ENCODE assay signal across 8 cellular contexts in the genomic region with DNA sequence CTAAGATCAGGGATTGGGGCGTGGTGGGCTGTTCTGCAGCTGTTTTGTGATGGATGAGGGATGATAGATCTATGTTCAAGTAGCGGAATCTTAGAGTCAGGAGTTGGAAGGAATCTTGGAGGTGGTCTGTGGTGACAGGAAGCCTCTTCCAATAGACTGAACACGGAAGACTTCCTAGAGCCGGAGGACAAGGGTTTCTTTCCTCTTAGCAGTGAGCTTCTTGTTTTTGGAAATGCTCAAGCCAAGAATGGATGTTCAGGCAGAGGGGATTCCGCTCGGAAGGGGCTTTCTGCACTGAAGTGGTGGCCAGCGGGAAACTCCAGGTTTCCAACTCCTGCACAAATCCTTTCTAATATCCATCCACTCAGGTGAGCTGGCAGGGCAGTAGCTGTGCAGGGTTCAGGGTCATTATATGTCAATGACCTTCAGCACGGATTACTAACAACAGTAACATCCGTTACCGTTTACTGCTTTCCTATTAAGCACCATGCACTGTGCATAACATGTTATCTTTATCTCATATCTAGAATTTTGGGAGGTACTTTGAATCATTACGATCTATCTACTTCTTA. TPM values are rescaled to one million over a fixed set of nuclear protein-coding genes. Genes with fewer than 3 reads are reported as not detected.
DNase-seq lines count a peak whose midpoint lies in the region; ATAC-seq, FAIRE-seq and TF ChIP-seq lines count a peak whose summit lies in the region.

No MANE protein-coding gene starts in this region.

- FAIRE-seq in bronchial epithelial cell (lab: Jason Lieb, UNC), result no peak

- H3K27ac Mint-ChIP-seq in activated CD8-positive, alpha-beta memory T cell treated with anti-CD3 and anti-CD28 coated beads, Interleukin-2, amount 10 ng/mL, durations not matched to agents 7 days and 5 days, result peak overlapping the region; percentile 87
- H3K27ac Mint-ChIP-seq in IgD-negative memory B cell, result peak overlapping the region; percentile 92 to 95 (median 94)
- peak overlapping the region; percentile 74 for H3K27ac Mint-ChIP-seq in mesothelial cell of epicardium

- no peak for TF ChIP-seq CTCF in bronchial epithelial cell (IDR thresholded peaks at IDR 0.05; ENCODE audit: insufficient read depth, low read length, severe bottlenecking)
- no peak for TF ChIP-seq CTCF in mesothelial cell of epicardium (IDR thresholded peaks at IDR 0.05; ENCODE audit: unreplicated experiment)

- H3K36me3 Mint-ChIP-seq in activated CD8-positive, alpha-beta memory T cell treated with anti-CD3 and anti-CD28 coated beads, Interleukin-2, amount 10 ng/mL, durations not matched to agents 7 days and 5 days, result peaks cover 10% of the 10 kb centered on the region
- H3K36me3 Mint-ChIP-seq in IgD-negative memory B cell, result peaks cover 7% of the 10 kb centered on the region
- H3K36me3 Mint-ChIP-seq in mesothelial cell of epicardium, result peaks cover 1% of the 10 kb centered on the region

- DNase-seq in activated CD8-positive, alpha-beta memory T cell treated with anti-CD3 and anti-CD28 coated beads, Interleukin-2, amount 10 ng/mL, durations not matched to agents 7 days and 5 days, result no peak
- DNase-seq in activated CD8-positive, alpha-beta memory T cell treated with anti-CD3 and anti-CD28 coated beads, Interleukin-2, amount 50 U/mL, for 48 hours, result no peak
- no peak for DNase-seq in bronchial epithelial cell (ENCODE audit: low read depth)
- DNase-seq in mesothelial cell of epicardium (ENCODE audit: low spot score in 2 of 2, unreplicated experiment in 2 of 2), result no peak
- DNase-seq in UCSD-AML1 (lab: John Stamatoyannopoulos, UW; ENCODE audit: unreplicated experiment), result no peak
- no peak for DNase-seq in T1000 (lab: John Stamatoyannopoulos, UW)

- H3K4me1 Mint-ChIP-seq in activated CD8-positive, alpha-beta memory T cell treated with anti-CD3 and anti-CD28 coated beads, Interleukin-2, amount 10 ng/mL, durations not matched to agents 7 days and 5 days, result peaks cover 27% of the 10 kb centered on the region
- peaks cover 18 to 23% (median 18%) of the 10 kb centered on the region in 3 donors for H3K4me1 Mint-ChIP-seq in IgD-negative memory B cell
- H3K4me1 Mint-ChIP-seq in mesothelial cell of epicardium, result peaks cover 23% of the 10 kb centered on the region

- CTCF ChIA-PET in activated CD8-positive, alpha-beta memory T cell treated with anti-CD3 and anti-CD28 coated beads, Interleukin-2, amount 10 ng/mL, durations not matched to agents 7 days and 5 days (lab: Charles Lee), result interaction anchor here (1.7 kb wide), 1 partner anchor 10 kb away, joined by 15 read pairs; no protein-coding TSS in a partner anchor

- H3K27me3 ChIP-seq in bronchial epithelial cell (ENCODE audit: control insufficient read depth, insufficient read depth, low read length), result no peaks in the 10 kb centered on the region

- H3K4me3 Mint-ChIP-seq in activated CD8-positive, alpha-beta memory T cell treated with anti-CD3 and anti-CD28 coated beads, Interleukin-2, amount 10 ng/mL, durations not matched to agents 7 days and 5 days, result peak overlapping the region; percentile 89
- peak overlapping the region; percentile 94 to 99 (median 98) for H3K4me3 Mint-ChIP-seq in IgD-negative memory B cell
- H3K4me3 Mint-ChIP-seq in mesothelial cell of epicardium, result peak overlapping the region; percentile 83

- H3K9me3 Mint-ChIP-seq in activated CD8-positive, alpha-beta memory T cell treated with anti-CD3 and anti-CD28 coated beads, Interleukin-2, amount 10 ng/mL, durations not matched to agents 7 days and 5 days (ENCODE audit: low read depth), result no peaks in the 10 kb centered on the region
- H3K9me3 Mint-ChIP-seq in IgD-negative memory B cell (no peaks in the 10 kb centered on the region), mesothelial cell of epicardium (no peaks in the 10 kb centered on the region)

- H3K4me3 ChIP-seq in bronchial epithelial cell (ENCODE audit: low read depth, low read length), result peak overlapping the region; percentile 64

- H3K27me3 Mint-ChIP-seq in activated CD8-positive, alpha-beta memory T cell treated with anti-CD3 and anti-CD28 coated beads, Interleukin-2, amount 10 ng/mL, durations not matched to agents 7 days and 5 days, result no peaks in the 10 kb centered on the region
- H3K27me3 Mint-ChIP-seq in IgD-negative memory B cell (no peaks in the 10 kb centered on the region), mesothelial cell of epicardium (ENCODE audit: low read depth) (no peaks in the 10 kb centered on the region)

- ATAC-seq in activated CD8-positive, alpha-beta memory T cell treated with anti-CD3 and anti-CD28 coated beads, Interleukin-2, amount 10 ng/mL, durations not matched to agents 7 days and 5 days, result peak; percentile 3
- no peak for ATAC-seq in HG02763 (IDR thresholded peaks at IDR 0.05; ENCODE audit: unreplicated experiment)

- H3K36me3 ChIP-seq in bronchial epithelial cell (ENCODE audit: control insufficient read depth, insufficient read depth, low read length), result no peaks in the 10 kb centered on the region

RNA-seq across cellular contexts. Expression of gene CPT2, which starts 0.6 kb away (rescaled TPM):
- 10 to 100 TPM; 11.5 to 13.5 TPM for total RNA-seq in activated CD8-positive, alpha-beta memory T cell treated with anti-CD3 and anti-CD28 coated beads, Interleukin-2, amount 10 ng/mL, durations not matched to agents 7 days and 5 days
- 23.8 TPM for polyA plus RNA-seq in IgD-negative memory B cell
- 5.5 and 15.0 TPM in 2 replicates for total RNA-seq in bronchial epithelial cell
- 15.1 to 16.6 TPM (median 15.5 TPM) in 3 replicates for total RNA-seq in mesothelial cell of epicardium

RNA-seq across cellular contexts. Expression of gene CZIB, which starts 24.4 kb away (rescaled TPM):
- 10 to 100 TPM; 41.4 to 48.2 TPM for total RNA-seq in activated CD8-positive, alpha-beta memory T cell treated with anti-CD3 and anti-CD28 coated beads, Interleukin-2, amount 10 ng/mL, durations not matched to agents 7 days and 5 days
- polyA plus RNA-seq in IgD-negative memory B cell, result 46.8 TPM
- 37.9 and 47.9 TPM in 2 replicates for total RNA-seq in bronchial epithelial cell
- total RNA-seq in mesothelial cell of epicardium, result 52.6 to 61.0 TPM (median 55.2 TPM) in 3 replicates

RNA-seq across cellular contexts. Expression of gene MAGOH, which starts 42.3 kb away (rescaled TPM):
- total RNA-seq in activated CD8-positive, alpha-beta memory T cell treated with anti-CD3 and anti-CD28 coated beads, Interleukin-2, amount 10 ng/mL, durations not matched to agents 7 days and 5 days, result 10 to 100 TPM; 72.9 to 80.1 TPM
- 98.5 TPM for polyA plus RNA-seq in IgD-negative memory B cell
- total RNA-seq in bronchial epithelial cell (33.7 and 53.1 TPM in 2 replicates), mesothelial cell of epicardium (57.6 to 61.1 TPM (median 59.0 TPM) in 3 replicates)

RNA-seq across cellular contexts. Expression of gene SLC1A7, which starts 53.6 kb away (rescaled TPM):
- not detected for total RNA-seq in activated CD8-positive, alpha-beta memory T cell treated with anti-CD3 and anti-CD28 coated beads, Interleukin-2, amount 10 ng/mL, durations not matched to agents 7 days and 5 days
- not detected for polyA plus RNA-seq in IgD-negative memory B cell
- total RNA-seq in bronchial epithelial cell (not detected in 2 replicates), mesothelial cell of epicardium (0.09 TPM in 1 of 3 replicates, not detected in the others)
